In genomic region chr7:983182-984071, GRCh38 we compare ENCODE assay signal across 3 cellular contexts.
TF ChIP-seq lines count a peak whose summit lies in the region.

No MANE protein-coding gene starts in this region.

TF ChIP-seq in A549, 52 proteins besides CTCF, POLR2A, EP300 and RAD21:
- TF ChIP-seq KDM1A (IDR thresholded peaks at IDR 0.05; ENCODE audit: low read depth), result 0 out of 2 replicates have a peak, but pooled peaks have one; percentile 24
- TF ChIP-seq MAZ (IDR thresholded peaks at IDR 0.05; ENCODE audit: borderline replicate concordance, low read depth, low read length), result no peak
- no peak for TF ChIP-seq FOSL2 (IDR thresholded peaks at IDR 0.05)
- no peak for TF ChIP-seq FOSL2 (CRISPR knock-in tag; IDR thresholded peaks at IDR 0.05)
- TF ChIP-seq ZFP36 (IDR thresholded peaks at IDR 0.05; ENCODE audit: borderline replicate concordance, partially characterized antibody), result peak; percentile 90
TF ChIP-seq in A549: peak in this region for 2.

TF ChIP-seq in IMR-90, 13 proteins besides CTCF, POLR2A, EP300 and RAD21:
- no peak for TF ChIP-seq MXI1 (IDR thresholded peaks at IDR 0.05; ENCODE audit: borderline replicate concordance, low read depth, low read length)
- no peak for TF ChIP-seq RFX5 (IDR thresholded peaks at IDR 0.05; ENCODE audit: low read depth, low read length)
- TF ChIP-seq CHD1 (IDR thresholded peaks at IDR 0.05; ENCODE audit: low read depth, low read length), result no peak
- TF ChIP-seq, protein P1, sequence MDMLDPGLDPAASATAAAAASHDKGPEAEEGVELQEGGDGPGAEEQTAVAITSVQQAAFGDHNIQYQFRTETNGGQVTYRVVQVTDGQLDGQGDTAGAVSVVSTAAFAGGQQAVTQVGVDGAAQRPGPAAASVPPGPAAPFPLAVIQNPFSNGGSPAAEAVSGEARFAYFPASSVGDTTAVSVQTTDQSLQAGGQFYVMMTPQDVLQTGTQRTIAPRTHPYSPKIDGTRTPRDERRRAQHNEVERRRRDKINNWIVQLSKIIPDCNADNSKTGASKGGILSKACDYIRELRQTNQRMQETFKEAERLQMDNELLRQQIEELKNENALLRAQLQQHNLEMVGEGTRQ (IDR thresholded peaks at IDR 0.05; ENCODE audit: low read depth, low read length), result no peak
- no peak for TF ChIP-seq FOS (IDR thresholded peaks at IDR 0.05; ENCODE audit: low read depth, low read length)
- TF ChIP-seq RCOR1 (IDR thresholded peaks at IDR 0.05; ENCODE audit: insufficient replicate concordance, low read length), result no peak
- TF ChIP-seq MAFK (IDR thresholded peaks at IDR 0.05; ENCODE audit: low read depth, low read length), result no peak
- TF ChIP-seq BHLHE40 (IDR thresholded peaks at IDR 0.05; ENCODE audit: low read depth, low read length), result no peak
- no peak for TF ChIP-seq ELK1 (IDR thresholded peaks at IDR 0.05; ENCODE audit: borderline replicate concordance, low read depth, low read length)
- no peak for TF ChIP-seq MAZ (IDR thresholded peaks at IDR 0.05; ENCODE audit: borderline replicate concordance, low read depth, low read length)
- TF ChIP-seq CEBPB (IDR thresholded peaks at IDR 0.05; ENCODE audit: low read depth, low read length), result no peak
- TF ChIP-seq SMC3 (IDR thresholded peaks at IDR 0.05; ENCODE audit: low read depth, low read length), result no peak
TF ChIP-seq in IMR-90: peak in this region for 0.

TF ChIP-seq in WTC11, 78 proteins besides CTCF, POLR2A, EP300 and RAD21:
- peak; percentile 14; the same call in 1 of the 2 replicates for TF ChIP-seq GABPB1 (CRISPR knock-in tag; IDR thresholded peaks at IDR 0.05)
- TF ChIP-seq HMGXB4 (CRISPR knock-in tag; IDR thresholded peaks at IDR 0.05), result 0 out of 2 replicates have a peak, but pooled peaks have one; percentile 36
- TF ChIP-seq ESRRA (CRISPR knock-in tag; IDR thresholded peaks at IDR 0.05; ENCODE audit: borderline replicate concordance), result no peak
